10 cellular contexts compared by ENCODE assay signal in genomic region chr2:1226766-1227165, GRCh38.
"Had no signal": no experiment of that assay in that cellular context is flagged by ENCODE, and none has a peak within 500 bp of the region (broad histone marks: within the 10 kb centered on the region; RNA-seq: fewer than 3 reads in every experiment).

No MANE protein-coding gene starts in this region.

- H3K27ac Mint-ChIP-seq: activated CD8-positive, alpha-beta T cell treated with anti-CD3 and anti-CD28 coated beads for 36 hours; activated naive CD8-positive, alpha-beta T cell treated with anti-CD3 and anti-CD28 coated beads for 36 hours; activated T-cell treated with anti-CD3 and anti-CD28 coated beads, Interleukin-2, amount 50 U/mL, for 72 hours; endodermal cell; naive B cell had no signal

- H3K27me3 Mint-ChIP-seq: activated CD8-positive, alpha-beta T cell treated with anti-CD3 and anti-CD28 coated beads for 36 hours; activated naive CD8-positive, alpha-beta T cell treated with anti-CD3 and anti-CD28 coated beads for 36 hours had no signal

- H3K9me3 Mint-ChIP-seq: activated CD8-positive, alpha-beta T cell treated with anti-CD3 and anti-CD28 coated beads for 36 hours; activated naive CD8-positive, alpha-beta T cell treated with anti-CD3 and anti-CD28 coated beads for 36 hours; activated T-cell treated with anti-CD3 and anti-CD28 coated beads, Interleukin-2, amount 50 U/mL, for 72 hours had no signal

- ATAC-seq: activated CD8-positive, alpha-beta T cell treated with anti-CD3 and anti-CD28 coated beads for 36 hours; activated T-cell treated with anti-CD3 and anti-CD28 coated beads, Interleukin-2, amount 50 U/mL, for 72 hours had no signal

- DNase-seq: activated CD8-positive, alpha-beta memory T cell treated with anti-CD3 and anti-CD28 coated beads, Interleukin-2, amount 50 U/mL, for 4 hours; activated CD8-positive, alpha-beta T cell treated with anti-CD3 and anti-CD28 coated beads for 36 hours; activated gamma-delta T cell treated with Interleukin-2 at 50 U/mL for 16 hours; activated naive CD8-positive, alpha-beta T cell treated with anti-CD3 and anti-CD28 coated beads for 36 hours; activated T-cell treated with anti-CD3 and anti-CD28 coated beads, Interleukin-2, amount 50 U/mL, for 72 hours; endodermal cell; hypothalamus; naive B cell; tibial artery; uterus had no signal

- H3K4me1 Mint-ChIP-seq: activated naive CD8-positive, alpha-beta T cell treated with anti-CD3 and anti-CD28 coated beads for 36 hours; endodermal cell had no signal

- H3K4me3 Mint-ChIP-seq: activated CD8-positive, alpha-beta T cell treated with anti-CD3 and anti-CD28 coated beads for 36 hours; activated naive CD8-positive, alpha-beta T cell treated with anti-CD3 and anti-CD28 coated beads for 36 hours; activated T-cell treated with anti-CD3 and anti-CD28 coated beads, Interleukin-2, amount 50 U/mL, for 72 hours; endodermal cell had no signal
